1 cellular context compared by ENCODE assay signal in genomic region chr11:78290293-78291176, GRCh38.
TF ChIP-seq lines count a peak whose summit lies in the region.

No MANE protein-coding gene starts in this region.

TF ChIP-seq in HepG2, 621 proteins besides CTCF, POLR2A, EP300 and RAD21 (continued from another document and continues in another):
- TF ChIP-seq KDM5A (IDR thresholded peaks at IDR 0.05; ENCODE audit: borderline replicate concordance, low read length) (no peak), ELF4 (CRISPR knock-in tag; IDR thresholded peaks at IDR 0.05; ENCODE audit: borderline replicate concordance) (no peak), DR1 (CRISPR knock-in tag; IDR thresholded peaks at IDR 0.05) (no peak), ZNF17 (CRISPR knock-in tag; IDR thresholded peaks at IDR 0.05) (no peak), AKAP8 (CRISPR knock-in tag; IDR thresholded peaks at IDR 0.05) (no peak; the same call in 1 of the 2 replicates), ZNF615 (CRISPR knock-in tag; IDR thresholded peaks at IDR 0.05; ENCODE audit: borderline replicate concordance) (no peak), CBFB (CRISPR knock-in tag; IDR thresholded peaks at IDR 0.05) (peak; percentile 100), FOXA1 (IDR thresholded peaks at IDR 0.05) (no peak), FOXA1 (CRISPR knock-in tag; IDR thresholded peaks at IDR 0.05) (peak; percentile 97), HIVEP1 (CRISPR knock-in tag; IDR thresholded peaks at IDR 0.05) (no peak), HHEX (CRISPR knock-in tag; IDR thresholded peaks at IDR 0.05) (peak; percentile 87), ZNF607 (CRISPR knock-in tag; IDR thresholded peaks at IDR 0.05; ENCODE audit: borderline replicate concordance) (no peak; the same call in 1 of the 2 replicates), ZBTB40 (IDR thresholded peaks at IDR 0.05) (no peak), ZBTB40 (CRISPR knock-in tag; IDR thresholded peaks at IDR 0.05) (peak; percentile 27; the same call in 1 of the 2 replicates), PITX1 (CRISPR knock-in tag; IDR thresholded peaks at IDR 0.05) (peak; percentile 81), MEF2D (CRISPR knock-in tag; IDR thresholded peaks at IDR 0.05) (peak; percentile 82), ZBTB38 (CRISPR knock-in tag; IDR thresholded peaks at IDR 0.05) (no peak; the same call in 1 of the 2 replicates), TEAD3 (CRISPR knock-in tag; optimal IDR thresholded peaks at IDR 0.05; ENCODE audit: borderline replicate concordance) (peak; percentile 91), MXD3 (CRISPR knock-in tag; IDR thresholded peaks at IDR 0.05) (no peak), ZNF614 (CRISPR knock-in tag; IDR thresholded peaks at IDR 0.05; ENCODE audit: borderline replicate concordance) (peak; percentile 99), ZNF3 (CRISPR knock-in tag; IDR thresholded peaks at IDR 0.05) (no peak; the same call in 1 of the 2 replicates), MAF1 (CRISPR knock-in tag; IDR thresholded peaks at IDR 0.05; ENCODE audit: borderline replicate concordance) (no peak), THAP11 (CRISPR knock-in tag; IDR thresholded peaks at IDR 0.05) (peak; percentile 89), ZNF446 (CRISPR knock-in tag; IDR thresholded peaks at IDR 0.05) (no peak), MIXL1 (CRISPR knock-in tag; IDR thresholded peaks at IDR 0.05) (peak; percentile 90), MATR3 (CRISPR knock-in tag; IDR thresholded peaks at IDR 0.05) (no peak), ZBTB20 (CRISPR knock-in tag; IDR thresholded peaks at IDR 0.05; ENCODE audit: borderline replicate concordance, low read depth) (peak; percentile 95), ZNF660 (CRISPR knock-in tag; IDR thresholded peaks at IDR 0.05; ENCODE audit: borderline replicate concordance, low read depth) (no peak), HOXA3 (CRISPR knock-in tag; IDR thresholded peaks at IDR 0.05) (peak; percentile 92), KAT8 (CRISPR knock-in tag; IDR thresholded peaks at IDR 0.05) (peak; percentile 83), ZBTB44 (CRISPR knock-in tag; IDR thresholded peaks at IDR 0.05) (no peak; the same call in 1 of the 2 replicates), ZNF10 (CRISPR knock-in tag; IDR thresholded peaks at IDR 0.05; ENCODE audit: borderline replicate concordance, low read depth) (no peak), AGO2 (optimal IDR thresholded peaks at IDR 0.05; ENCODE audit: low read depth, low read length) (no peak), ZNF839 (CRISPR knock-in tag; IDR thresholded peaks at IDR 0.05; ENCODE audit: borderline replicate concordance) (no peak), MLXIP (CRISPR knock-in tag; IDR thresholded peaks at IDR 0.05; ENCODE audit: borderline replicate concordance) (no peak), DNMT3B (CRISPR knock-in tag; conservative IDR thresholded peaks at IDR 0.05) (peak; percentile 87; the same call in 1 of the 2 replicates), GTF2F1 (IDR thresholded peaks at IDR 0.05; ENCODE audit: low read length) (no peak), ZNF749 (CRISPR knock-in tag; IDR thresholded peaks at IDR 0.05; ENCODE audit: borderline replicate concordance) (no peak), PREB (CRISPR knock-in tag; IDR thresholded peaks at IDR 0.05) (no peak), ZNF225 (CRISPR knock-in tag; IDR thresholded peaks at IDR 0.05) (no peak)
- TF ChIP-seq, protein P1, sequence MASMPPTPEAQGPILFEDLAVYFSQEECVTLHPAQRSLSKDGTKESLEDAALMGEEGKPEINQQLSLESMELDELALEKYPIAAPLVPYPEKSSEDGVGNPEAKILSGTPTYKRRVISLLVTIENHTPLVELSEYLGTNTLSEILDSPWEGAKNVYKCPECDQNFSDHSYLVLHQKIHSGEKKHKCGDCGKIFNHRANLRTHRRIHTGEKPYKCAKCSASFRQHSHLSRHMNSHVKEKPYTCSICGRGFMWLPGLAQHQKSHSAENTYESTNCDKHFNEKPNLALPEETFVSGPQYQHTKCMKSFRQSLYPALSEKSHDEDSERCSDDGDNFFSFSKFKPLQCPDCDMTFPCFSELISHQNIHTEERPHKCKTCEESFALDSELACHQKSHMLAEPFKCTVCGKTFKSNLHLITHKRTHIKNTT (CRISPR knock-in tag; IDR thresholded peaks at IDR 0.05): no peak
- TF ChIP-seq, protein P2, sequence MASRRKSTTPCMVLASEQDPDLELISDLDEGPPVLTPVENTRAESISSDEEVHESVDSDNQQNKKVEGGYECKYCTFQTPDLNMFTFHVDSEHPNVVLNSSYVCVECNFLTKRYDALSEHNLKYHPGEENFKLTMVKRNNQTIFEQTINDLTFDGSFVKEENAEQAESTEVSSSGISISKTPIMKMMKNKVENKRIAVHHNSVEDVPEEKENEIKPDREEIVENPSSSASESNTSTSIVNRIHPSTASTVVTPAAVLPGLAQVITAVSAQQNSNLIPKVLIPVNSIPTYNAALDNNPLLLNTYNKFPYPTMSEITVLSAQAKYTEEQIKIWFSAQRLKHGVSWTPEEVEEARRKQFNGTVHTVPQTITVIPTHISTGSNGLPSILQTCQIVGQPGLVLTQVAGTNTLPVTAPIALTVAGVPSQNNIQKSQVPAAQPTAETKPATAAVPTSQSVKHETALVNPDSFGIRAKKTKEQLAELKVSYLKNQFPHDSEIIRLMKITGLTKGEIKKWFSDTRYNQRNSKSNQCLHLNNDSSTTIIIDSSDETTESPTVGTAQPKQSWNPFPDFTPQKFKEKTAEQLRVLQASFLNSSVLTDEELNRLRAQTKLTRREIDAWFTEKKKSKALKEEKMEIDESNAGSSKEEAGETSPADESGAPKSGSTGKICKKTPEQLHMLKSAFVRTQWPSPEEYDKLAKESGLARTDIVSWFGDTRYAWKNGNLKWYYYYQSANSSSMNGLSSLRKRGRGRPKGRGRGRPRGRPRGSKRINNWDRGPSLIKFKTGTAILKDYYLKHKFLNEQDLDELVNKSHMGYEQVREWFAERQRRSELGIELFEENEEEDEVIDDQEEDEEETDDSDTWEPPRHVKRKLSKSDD (CRISPR knock-in tag; IDR thresholded peaks at IDR 0.05; ENCODE audit: low read depth): peak; percentile 86
